Comparison of ENCODE assay signal across 25 cellular contexts in genomic region chr14:104582649-104583048, GRCh38. TPM values are rescaled to one million over a fixed set of nuclear protein-coding genes. Genes with fewer than 3 reads are reported as not detected.
DNase-seq lines count a peak whose midpoint lies in the region; ATAC-seq and TF ChIP-seq lines count a peak whose summit lies in the region.
"Had no signal": no experiment of that assay in that cellular context is flagged by ENCODE, and none has a peak within 500 bp of the region (broad histone marks: within the 10 kb centered on the region; RNA-seq: fewer than 3 reads in every experiment).

No MANE protein-coding gene starts in this region.

- intact Hi-C loops in body of pancreas (cut with DNase I) = no loop called here
- intact Hi-C loops in testis (cut with DNase I; ENCODE audit: low total_unique reads) = no loop called here
- intact Hi-C loops in esophagus muscularis mucosa (cut with DNase I) = no loop called here

- no peak overlapping the region for H3K27ac ChIP-seq in body of pancreas
- H3K27ac ChIP-seq in testis = no peak overlapping the region
- no peak overlapping the region for H3K27ac ChIP-seq in esophagus muscularis mucosa (replicated peaks in 1 of 4)
- H3K27ac ChIP-seq: 22Rv1, breast epithelium, lower lobe of right lung, ovary, suprapubic skin had no signal

- WGBS in body of pancreas, 2 donors = 19 to 33% methylated on average over 4 to 10 of the region's 12 CpGs
- 34 to 67% methylated on average over 4 to 12 of the region's 12 CpGs for WGBS in testis, 2 donors
- WGBS in esophagus muscularis mucosa = 70% methylated on average over 10 of the region's 12 CpGs

- DNase-seq in NCI-H1694 treated with DMSO at 0.1 percent for 48 hours (lab: John Stamatoyannopoulos, UW) (peak; percentile 59), NCI-H1694 (lab: John Stamatoyannopoulos, UW) (no peak), body of pancreas (peak in 3 of 4 donors; percentile 15 to 57 (median 28)), left lobe of liver (ENCODE audit: low spot score) (no peak), testis (peak; percentile 78), NCI-H1417 treated with DMSO at 0.1 percent for 48 hours (lab: John Stamatoyannopoulos, UW) (no peak), esophagus muscularis mucosa (ENCODE audit: extremely low spot score) (no peak)
- DNase-seq: activated CD8-positive, alpha-beta T cell treated with anti-CD3 and anti-CD28 coated beads for 36 hours; activated naive CD8-positive, alpha-beta T cell treated with anti-CD3 and anti-CD28 coated beads for 36 hours; activated T-cell treated with anti-CD3 and anti-CD28 coated beads, Interleukin-2, amount 50 U/mL, for 48 hours; GDM1; lower lobe of right lung; NCI-H187; NCI-H446 treated with DMSO at 0.1 percent for 48 hours; ovary; spleen; stimulated activated CD8-positive, alpha-beta memory T cell treated with anti-CD3 and anti-CD28 coated beads, Interleukin-4, amount 100 ng/mL, for 48 hours; T-helper 17 cell had no signal

- no peak overlapping the region for H3K4me3 ChIP-seq in body of pancreas
- no peak overlapping the region for H3K4me3 ChIP-seq in testis
- H3K4me3 ChIP-seq in esophagus muscularis mucosa = no peak overlapping the region
- H3K4me3 ChIP-seq: lower lobe of right lung, ovary, spleen, suprapubic skin had no signal

- peaks cover 51% of the 10 kb centered on the region for H3K4me1 ChIP-seq in body of pancreas
- peaks cover 21% of the 10 kb centered on the region for H3K4me1 ChIP-seq in testis
- peaks cover 24 to 41% (median 39%) of the 10 kb centered on the region in 4 donors for H3K4me1 ChIP-seq in esophagus muscularis mucosa
- H3K4me1 ChIP-seq: lower lobe of right lung had no signal

- TF ChIP-seq CTCF in body of pancreas (IDR thresholded peaks at IDR 0.05) (no peak), testis (IDR thresholded peaks at IDR 0.05) (no peak), esophagus muscularis mucosa (IDR thresholded peaks at IDR 0.05) (no peak)

- H3K27me3 ChIP-seq in body of pancreas = no peaks in the 10 kb centered on the region
- no peaks in the 10 kb centered on the region for H3K27me3 ChIP-seq in testis
- H3K27me3 ChIP-seq in esophagus muscularis mucosa = peaks cover 0 to 63% (median 0%) of the 10 kb centered on the region in 4 donors
- H3K27me3 ChIP-seq: ovary had no signal

- peak; percentile 10 for ATAC-seq in body of pancreas
- ATAC-seq in left lobe of liver = peak; percentile 13
- no peak for ATAC-seq in HG03457 (IDR thresholded peaks at IDR 0.05; ENCODE audit: unreplicated experiment)
- ATAC-seq: activated CD8-positive, alpha-beta T cell treated with anti-CD3 and anti-CD28 coated beads for 36 hours; lower lobe of right lung; T-helper 17 cell; WTC11 had no signal

- no peak for TF ChIP-seq EP300 in esophagus muscularis mucosa (IDR thresholded peaks at IDR 0.05)

- TF ChIP-seq POLR2A in body of pancreas (IDR thresholded peaks at IDR 0.05) = no peak
- TF ChIP-seq POLR2A in testis (IDR thresholded peaks at IDR 0.05) = no peak
- TF ChIP-seq POLR2A in esophagus muscularis mucosa (IDR thresholded peaks at IDR 0.05; ENCODE audit: low read depth) = no peak

- no peaks in the 10 kb centered on the region for H3K36me3 ChIP-seq in body of pancreas (replicated peaks in 1 of 2; ENCODE audit: insufficient read depth in 1 of 2, low read depth in 2 of 2)
- H3K36me3 ChIP-seq in testis (ENCODE audit: low read depth, missing control alignments) = no peaks in the 10 kb centered on the region
- H3K36me3 ChIP-seq in esophagus muscularis mucosa = peaks cover 0 to 6% (median 0%) of the 10 kb centered on the region in 4 donors
- H3K36me3 ChIP-seq: breast epithelium, lower lobe of right lung, ovary, spleen, suprapubic skin had no signal

- H3K9me3 ChIP-seq in body of pancreas (no peaks in the 10 kb centered on the region), testis (no peaks in the 10 kb centered on the region), esophagus muscularis mucosa (no peaks in the 10 kb centered on the region)
- H3K9me3 ChIP-seq: breast epithelium, lower lobe of right lung, ovary, spleen, suprapubic skin had no signal

RNA-seq across cellular contexts. Expression of gene C14orf180, which starts 3.1 kb away (rescaled TPM):
- total RNA-seq in body of pancreas (10 to 100 TPM in 1 of 2 donors, not detected in 1; 19.4 TPM), left lobe of liver (2.4 TPM), testis (under 1 TPM in 1 of 2 donors, not detected in 1; 0.16 TPM), esophagus muscularis mucosa (under 1 TPM in 1 of 4 donors, not detected in 3; 0.42 TPM)
- polyA plus RNA-seq in testis (ENCODE audit: insufficient read depth, low read depth, low replicate concordance) = 0.86 TPM
- total RNA-seq: activated CD8-positive, alpha-beta T cell treated with anti-CD3 and anti-CD28 coated beads for 36 hours; activated naive CD8-positive, alpha-beta T cell treated with anti-CD3 and anti-CD28 coated beads for 36 hours; dermis microvascular lymphatic vessel endothelial cell; M059J; T-helper 17 cell; WTC11 had no signal

RNA-seq across cellular contexts. Expression of gene TMEM179, which starts 21.9 kb away (rescaled TPM):
- total RNA-seq in body of pancreas = 1 to 10 TPM; 2.6 to 9.6 TPM
- 0.30 TPM for total RNA-seq in left lobe of liver
- 10 to 100 TPM in 1 of 2 donors, 1 to 10 TPM in 1; 9.8 to 12.1 TPM for total RNA-seq in testis
- polyA plus RNA-seq in testis (ENCODE audit: insufficient read depth, low read depth, low replicate concordance) = 4.9 TPM
- 1 to 10 TPM; 1.4 to 4.2 (median 1.9) TPM for total RNA-seq in esophagus muscularis mucosa
- total RNA-seq: activated CD8-positive, alpha-beta T cell treated with anti-CD3 and anti-CD28 coated beads for 36 hours; activated naive CD8-positive, alpha-beta T cell treated with anti-CD3 and anti-CD28 coated beads for 36 hours; breast epithelium; lower lobe of right lung; spleen; suprapubic skin; T-helper 17 cell had no signal

Comparison
In these comparisons a context has a peak if more than half of its experiments do, and no peak if none do; other contexts are left out.
1. DNase-seq: peak in NCI-H1694 treated with DMSO at 0.1 percent for 48 hours (single experiment), body of pancreas (3 of 4) and testis (single experiment); none in NCI-H1694 (single experiment), left lobe of liver (single experiment), NCI-H1417 treated with DMSO at 0.1 percent for 48 hours (single experiment) and esophagus muscularis mucosa (single experiment).